In the genomic region with DNA sequence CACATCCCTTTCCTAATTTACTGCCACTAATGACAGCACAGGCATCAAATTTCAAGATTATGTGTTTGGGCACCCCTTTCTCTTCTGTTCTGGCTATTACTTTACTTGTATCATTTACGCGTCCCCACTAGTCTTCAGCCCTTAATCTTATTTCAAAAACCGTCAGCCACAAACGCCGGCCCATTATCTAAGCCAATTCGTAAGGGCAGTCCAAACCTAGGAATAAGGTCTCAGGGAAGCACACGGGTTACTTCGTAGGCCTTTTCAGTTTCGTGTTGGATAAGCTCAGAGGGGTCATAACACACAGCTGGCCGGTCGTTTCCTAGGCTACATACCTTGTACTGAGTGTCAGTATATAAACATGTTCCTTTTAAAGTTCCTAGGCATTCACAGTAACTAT, we compare ENCODE assay signal across 21 cellular contexts. TPM values are rescaled to one million over a fixed set of nuclear protein-coding genes. Genes with fewer than 3 reads are reported as not detected.
DNase-seq lines count a peak whose midpoint lies in the region; ATAC-seq and TF ChIP-seq lines count a peak whose summit lies in the region.
"Had no signal": no experiment of that assay in that cellular context is flagged by ENCODE, and none has a peak within 500 bp of the region (broad histone marks: within the 10 kb centered on the region; RNA-seq: fewer than 3 reads in every experiment).

No MANE protein-coding gene starts in this region.

- H3K27ac ChIP-seq in GM23248, result no peak overlapping the region
- no peak overlapping the region for H3K27ac ChIP-seq in GM23338 (ENCODE audit: low read depth)
- peak overlapping the region; percentile 51 to 80 for H3K27ac ChIP-seq in left lung
- H3K27ac ChIP-seq in neural progenitor cell, result no peak overlapping the region
- H3K27ac ChIP-seq: C4-2B, SJSA1 had no signal

- H3K4me1 Mint-ChIP-seq in GM23338 (peaks cover 2% of the 10 kb centered on the region; the same call in 1 of the 3 replicates), neural progenitor cell (peaks cover 14% of the 10 kb centered on the region)
- H3K4me1 Mint-ChIP-seq: B cell had no signal

- no peak overlapping the region for H3K27ac Mint-ChIP-seq in GM23338
- peak overlapping the region; percentile 30 for H3K27ac Mint-ChIP-seq in neural progenitor cell
- H3K27ac Mint-ChIP-seq: B cell; CD8-positive, alpha-beta T cell had no signal

- no peak overlapping the region for H3K9ac ChIP-seq in GM23248
- no peak overlapping the region for H3K9ac ChIP-seq in neural progenitor cell

- H3K27me3 ChIP-seq in GM23248 (replicated peaks; ENCODE audit: insufficient read depth) (no peaks in the 10 kb centered on the region), GM23338 (ENCODE audit: insufficient read depth) (no peaks in the 10 kb centered on the region), left lung (no peaks in the 10 kb centered on the region), neural progenitor cell (no peaks in the 10 kb centered on the region)
- H3K27me3 ChIP-seq: SJSA1 had no signal

- H3K9me3 ChIP-seq in GM23248 (ENCODE audit: low read depth) (no peaks in the 10 kb centered on the region), left lung (no peaks in the 10 kb centered on the region), neural progenitor cell (ENCODE audit: low read depth) (no peaks in the 10 kb centered on the region)
- H3K9me3 ChIP-seq: Caco-2, SJSA1 had no signal

- H3F3A ChIP-seq in GM23248 (ENCODE audit: insufficient read depth), result no peaks in the 10 kb centered on the region
- no peaks in the 10 kb centered on the region for H3F3A ChIP-seq in GM23338 (replicated peaks; ENCODE audit: low read depth)
- H3F3A ChIP-seq in neural progenitor cell (ENCODE audit: low read depth), result no peaks in the 10 kb centered on the region

- H3K4me3 ChIP-seq in GM23248, result no peak overlapping the region
- no peak overlapping the region for H3K4me3 ChIP-seq in GM23338
- peak overlapping the region; percentile 2 to 31 for H3K4me3 ChIP-seq in left lung
- H3K4me3 ChIP-seq in neural progenitor cell, result no peak overlapping the region
- H3K4me3 ChIP-seq: SJSA1 had no signal

- no peaks in the 10 kb centered on the region for H3K36me3 ChIP-seq in GM23248 (ENCODE audit: low read depth)
- H3K36me3 ChIP-seq in GM23338 (ENCODE audit: insufficient read depth), result no peaks in the 10 kb centered on the region
- H3K36me3 ChIP-seq in left lung, result no peaks in the 10 kb centered on the region
- no peaks in the 10 kb centered on the region for H3K36me3 ChIP-seq in neural progenitor cell
- H3K36me3 ChIP-seq: SJSA1 had no signal

- H2AFZ ChIP-seq in GM23248 (peak overlapping the region; percentile 70; the same call in 1 of the 2 replicates), GM23338 (peak overlapping the region; percentile 21; the same call in 1 of the 2 replicates), neural progenitor cell (replicated peaks) (peak overlapping the region; percentile 89)

- no peak overlapping the region for H3K4me2 ChIP-seq in GM23248 (ENCODE audit: unreplicated experiment)
- H3K4me2 ChIP-seq in GM23338, result no peak overlapping the region
- H3K4me2 ChIP-seq in neural progenitor cell, result no peak overlapping the region

- no peaks in the 10 kb centered on the region for H3K36me3 Mint-ChIP-seq in GM23338 (ENCODE audit: low read depth)
- no peaks in the 10 kb centered on the region for H3K36me3 Mint-ChIP-seq in neural progenitor cell
- H3K36me3 Mint-ChIP-seq: CD8-positive, alpha-beta T cell had no signal

- H3K9me2 ChIP-seq in GM23248 (ENCODE audit: insufficient read depth) (no peaks in the 10 kb centered on the region), GM23338 (ENCODE audit: insufficient read depth) (no peaks in the 10 kb centered on the region)

- H3K27me3 Mint-ChIP-seq in GM23338 (ENCODE audit: insufficient read depth, low read depth, poor library complexity) (peaks cover 1% of the 10 kb centered on the region), neural progenitor cell (ENCODE audit: insufficient read depth, low read depth) (peaks cover 7% of the 10 kb centered on the region)

- intact Hi-C loops in left lung (cut with DNase I), result no loop called here

- DNase-seq in GM23248 (no peak), GM23338 (ENCODE audit: low spot score) (no peak), left lung (no peak), neural progenitor cell (ENCODE audit: low spot score) (no peak), cerebellum (ENCODE audit: low spot score) (no peak)
- DNase-seq in stimulated activated CD4-positive, alpha-beta T cell treated with anti-CD3 and anti-CD28 coated beads, Interleukin-4, amount 100 ng/mL, for 1 hour, result no peak
- DNase-seq in activated CD4-positive, alpha-beta T cell treated with anti-CD3 and anti-CD28 coated beads for 4 hours, result no peak
- no peak for DNase-seq in stimulated activated CD4-positive, alpha-beta T cell treated with anti-CD3 and anti-CD28 coated beads, Interleukin-12 subunit alpha, Interleukin-12 subunit beta, amount 100 ng/mL, for 4 hours
- DNase-seq: Caco-2; CD8-positive, alpha-beta T cell; GF-D8; MV-4-11; NCI-H1105 treated with DMSO at 0.1 percent for 48 hours; NCI-H2029; NCI-H2227 treated with DMSO at 0.1 percent for 48 hours; Right ventricle myocardium superior had no signal

- H3K79me2 ChIP-seq in GM23248 (ENCODE audit: insufficient read depth) (no peaks in the 10 kb centered on the region), GM23338 (replicated peaks; ENCODE audit: insufficient read depth) (no peaks in the 10 kb centered on the region), neural progenitor cell (ENCODE audit: low read depth) (no peaks in the 10 kb centered on the region)

- H3K4me3 Mint-ChIP-seq in GM23338 (no peak overlapping the region), neural progenitor cell (no peak overlapping the region)
- H3K4me3 Mint-ChIP-seq: B cell; CD8-positive, alpha-beta T cell; H9 had no signal

- WGBS in GM23248 (ENCODE audit: low coverage in 1 of 2, low lambda C conversion rate in 2 of 2, missing lambda C conversion rate in 2 of 2), 2 experiments, result 66 to 71% methylated on average over 11 of the region's 11 CpGs

- TF ChIP-seq CTCF in GM23338 (conservative IDR thresholded peaks at IDR 0.05; ENCODE audit: low read depth in 2 of 2) (no peak), left lung (IDR thresholded peaks at IDR 0.05) (no peak), neural progenitor cell (IDR thresholded peaks at IDR 0.05) (no peak)

- no peaks in the 10 kb centered on the region for H3K9me3 Mint-ChIP-seq in GM23338
- no peaks in the 10 kb centered on the region for H3K9me3 Mint-ChIP-seq in neural progenitor cell
- H3K9me3 Mint-ChIP-seq: CD8-positive, alpha-beta T cell; H9 had no signal

- H3K4me1 ChIP-seq in GM23248 (ENCODE audit: insufficient read depth) (no peaks in the 10 kb centered on the region), GM23338 (ENCODE audit: insufficient read depth) (no peaks in the 10 kb centered on the region), left lung (no peaks in the 10 kb centered on the region), neural progenitor cell (peaks cover 4% of the 10 kb centered on the region)
- H3K4me1 ChIP-seq: Caco-2, SJSA1 had no signal

- no peak for ATAC-seq in GM23338
- ATAC-seq in left lung, result peak; percentile 54
- ATAC-seq: CD8-positive, alpha-beta T cell; HepG2 had no signal

- in situ Hi-C loops in GM23248 (cut with MboI), result no loop called here

- no peaks in the 10 kb centered on the region for H4K20me1 ChIP-seq in GM23248 (ENCODE audit: insufficient read depth)
- no peaks in the 10 kb centered on the region for H4K20me1 ChIP-seq in GM23338 (replicated peaks; ENCODE audit: insufficient read depth)
- no peaks in the 10 kb centered on the region for H4K20me1 ChIP-seq in neural progenitor cell (ENCODE audit: low read depth)

TF ChIP-seq in GM23338, 12 proteins besides CTCF, POLR2A, EP300 and RAD21 (continues in another document):
- TF ChIP-seq JUNB (IDR thresholded peaks at IDR 0.05; ENCODE audit: unreplicated experiment), result no peak
- no peak for TF ChIP-seq POLR2AphosphoS5 (IDR thresholded peaks at IDR 0.05; ENCODE audit: low read depth)
- TF ChIP-seq REST (IDR thresholded peaks at IDR 0.05; ENCODE audit: unreplicated experiment), result no peak
- no peak for TF ChIP-seq EZH2phosphoT487 (IDR thresholded peaks at IDR 0.05; ENCODE audit: unreplicated experiment)

RNA-seq across cellular contexts. Expression of gene DNAAF4, which starts 5.1 kb away (rescaled TPM):
- 1.1 and 2.5 TPM in 2 replicates for total RNA-seq in GM23248 (2014; rRNA removed; shearing (Covaris generic))
- polyA plus RNA-seq in GM23248 (2016; fragmentation: Nextera tagmentation; extraction: Ambion mirVana), result 4.0 and 5.8 TPM in 2 replicates
- total RNA-seq in GM23338 (2014; rRNA removed; shearing (Covaris generic)), result 3.2 and 5.0 TPM in 2 replicates
- 12.6 and 13.9 TPM in 2 replicates for polyA plus RNA-seq in GM23338 (2016; fragmentation: Nextera tagmentation; extraction: Ambion mirVana)
- total RNA-seq in left lung, result 1 to 10 TPM; 4.1 to 4.9 TPM
- total RNA-seq in neural progenitor cell (ENCODE audit: low replicate concordance), result 5.7 and 10.0 TPM in 2 replicates
- total RNA-seq in cerebellum, result 10.1 TPM
- total RNA-seq: CD8-positive, alpha-beta T cell had no signal

Comparison
In these comparisons a context has a peak if more than half of its experiments do, and no peak if none do; other contexts are left out.
1. H2AFZ ChIP-seq: peak in every context shown above with its lines; median percentile 89 in neural progenitor cell; 70 in GM23248; 21 in GM23338.
2. H3K27ac ChIP-seq: peak in left lung (2 of 2); none in GM23248 (single experiment), GM23338 (single experiment) and neural progenitor cell (single experiment).
3. H3K4me3 ChIP-seq: peak in left lung (2 of 2); none in GM23248 (single experiment), GM23338 (single experiment) and neural progenitor cell (single experiment).